In the genomic region with DNA sequence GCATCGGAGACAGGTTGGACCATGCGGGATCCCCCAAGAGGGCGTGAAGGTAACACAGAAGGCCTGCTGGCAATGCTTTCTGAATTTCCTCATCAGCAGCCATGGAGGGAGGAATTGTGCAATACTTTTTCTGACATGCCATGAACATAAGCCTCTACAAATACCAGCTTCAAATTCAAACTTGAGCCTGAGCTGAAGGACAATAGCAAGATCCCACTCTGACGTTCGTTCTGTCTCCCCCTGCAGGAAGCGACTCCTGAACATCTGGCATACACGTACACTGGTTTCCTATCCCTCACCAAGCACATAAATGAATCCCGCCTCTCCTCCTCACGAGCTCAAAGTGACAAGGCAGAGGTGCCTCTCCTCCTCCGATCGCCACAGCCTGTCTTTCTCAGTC, we compare ENCODE assay signal across 1 cellular context.
TF ChIP-seq lines count a peak whose summit lies in the region.

No MANE protein-coding gene starts in this region.

TF ChIP-seq in K562, 482 proteins besides CTCF, POLR2A, EP300 and RAD21 (continued from another document):
- TF ChIP-seq, protein P1, sequence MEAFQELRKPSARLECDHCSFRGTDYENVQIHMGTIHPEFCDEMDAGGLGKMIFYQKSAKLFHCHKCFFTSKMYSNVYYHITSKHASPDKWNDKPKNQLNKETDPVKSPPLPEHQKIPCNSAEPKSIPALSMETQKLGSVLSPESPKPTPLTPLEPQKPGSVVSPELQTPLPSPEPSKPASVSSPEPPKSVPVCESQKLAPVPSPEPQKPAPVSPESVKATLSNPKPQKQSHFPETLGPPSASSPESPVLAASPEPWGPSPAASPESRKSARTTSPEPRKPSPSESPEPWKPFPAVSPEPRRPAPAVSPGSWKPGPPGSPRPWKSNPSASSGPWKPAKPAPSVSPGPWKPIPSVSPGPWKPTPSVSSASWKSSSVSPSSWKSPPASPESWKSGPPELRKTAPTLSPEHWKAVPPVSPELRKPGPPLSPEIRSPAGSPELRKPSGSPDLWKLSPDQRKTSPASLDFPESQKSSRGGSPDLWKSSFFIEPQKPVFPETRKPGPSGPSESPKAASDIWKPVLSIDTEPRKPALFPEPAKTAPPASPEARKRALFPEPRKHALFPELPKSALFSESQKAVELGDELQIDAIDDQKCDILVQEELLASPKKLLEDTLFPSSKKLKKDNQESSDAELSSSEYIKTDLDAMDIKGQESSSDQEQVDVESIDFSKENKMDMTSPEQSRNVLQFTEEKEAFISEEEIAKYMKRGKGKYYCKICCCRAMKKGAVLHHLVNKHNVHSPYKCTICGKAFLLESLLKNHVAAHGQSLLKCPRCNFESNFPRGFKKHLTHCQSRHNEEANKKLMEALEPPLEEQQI (IDR thresholded peaks at IDR 0.05): peak; percentile 31; the same call in 1 of the 2 replicates
- TF ChIP-seq FOXP1 (CRISPR knock-in tag; IDR thresholded peaks at IDR 0.05) (no peak), TARDBP (IDR thresholded peaks at IDR 0.05) (no peak), ZNF76 (CRISPR knock-in tag; IDR thresholded peaks at IDR 0.05; ENCODE audit: borderline replicate concordance) (no peak), HMGN3 (IDR thresholded peaks at IDR 0.05; ENCODE audit: borderline replicate concordance, extremely low read depth, insufficient read length, low read depth, low read length) (no peak), ERF (CRISPR knock-in tag; IDR thresholded peaks at IDR 0.05) (no peak), NFIC (IDR thresholded peaks at IDR 0.05) (no peak), STAT5A (IDR thresholded peaks at IDR 0.05; ENCODE audit: borderline replicate concordance, low read length) (no peak), ESRRB (CRISPR knock-in tag; IDR thresholded peaks at IDR 0.05; ENCODE audit: borderline replicate concordance) (no peak), PTTG1 (tag; IDR thresholded peaks at IDR 0.05; ENCODE audit: low read depth) (no peak), KLF13 (tag; IDR thresholded peaks at IDR 0.05; ENCODE audit: borderline replicate concordance, low read depth) (no peak), ZNF644 (tag; IDR thresholded peaks at IDR 0.05; ENCODE audit: low read depth) (no peak), GATAD2A (IDR thresholded peaks at IDR 0.05) (no peak), CEBPB (tag; IDR thresholded peaks at IDR 0.05) (peak; percentile 78), PML (IDR thresholded peaks at IDR 0.05; ENCODE audit: low read length) (no peak), ZBTB33 (CRISPR knock-in tag; IDR thresholded peaks at IDR 0.05) (peak; percentile 98)
- TF ChIP-seq, protein P2, sequence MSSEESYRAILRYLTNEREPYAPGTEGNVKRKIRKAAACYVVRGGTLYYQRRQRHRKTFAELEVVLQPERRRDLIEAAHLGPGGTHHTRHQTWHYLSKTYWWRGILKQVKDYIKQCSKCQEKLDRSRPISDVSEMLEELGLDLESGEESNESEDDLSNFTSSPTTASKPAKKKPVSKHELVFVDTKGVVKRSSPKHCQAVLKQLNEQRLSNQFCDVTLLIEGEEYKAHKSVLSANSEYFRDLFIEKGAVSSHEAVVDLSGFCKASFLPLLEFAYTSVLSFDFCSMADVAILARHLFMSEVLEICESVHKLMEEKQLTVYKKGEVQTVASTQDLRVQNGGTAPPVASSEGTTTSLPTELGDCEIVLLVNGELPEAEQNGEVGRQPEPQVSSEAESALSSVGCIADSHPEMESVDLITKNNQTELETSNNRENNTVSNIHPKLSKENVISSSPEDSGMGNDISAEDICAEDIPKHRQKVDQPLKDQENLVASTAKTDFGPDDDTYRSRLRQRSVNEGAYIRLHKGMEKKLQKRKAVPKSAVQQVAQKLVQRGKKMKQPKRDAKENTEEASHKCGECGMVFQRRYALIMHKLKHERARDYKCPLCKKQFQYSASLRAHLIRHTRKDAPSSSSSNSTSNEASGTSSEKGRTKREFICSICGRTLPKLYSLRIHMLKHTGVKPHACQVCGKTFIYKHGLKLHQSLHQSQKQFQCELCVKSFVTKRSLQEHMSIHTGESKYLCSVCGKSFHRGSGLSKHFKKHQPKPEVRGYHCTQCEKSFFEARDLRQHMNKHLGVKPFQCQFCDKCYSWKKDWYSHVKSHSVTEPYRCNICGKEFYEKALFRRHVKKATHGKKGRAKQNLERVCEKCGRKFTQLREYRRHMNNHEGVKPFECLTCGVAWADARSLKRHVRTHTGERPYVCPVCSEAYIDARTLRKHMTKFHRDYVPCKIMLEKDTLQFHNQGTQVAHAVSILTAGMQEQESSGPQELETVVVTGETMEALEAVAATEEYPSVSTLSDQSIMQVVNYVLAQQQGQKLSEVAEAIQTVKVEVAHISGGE (CRISPR knock-in tag; IDR thresholded peaks at IDR 0.05): no peak
